8 cellular contexts compared by ENCODE assay signal in the genomic region with DNA sequence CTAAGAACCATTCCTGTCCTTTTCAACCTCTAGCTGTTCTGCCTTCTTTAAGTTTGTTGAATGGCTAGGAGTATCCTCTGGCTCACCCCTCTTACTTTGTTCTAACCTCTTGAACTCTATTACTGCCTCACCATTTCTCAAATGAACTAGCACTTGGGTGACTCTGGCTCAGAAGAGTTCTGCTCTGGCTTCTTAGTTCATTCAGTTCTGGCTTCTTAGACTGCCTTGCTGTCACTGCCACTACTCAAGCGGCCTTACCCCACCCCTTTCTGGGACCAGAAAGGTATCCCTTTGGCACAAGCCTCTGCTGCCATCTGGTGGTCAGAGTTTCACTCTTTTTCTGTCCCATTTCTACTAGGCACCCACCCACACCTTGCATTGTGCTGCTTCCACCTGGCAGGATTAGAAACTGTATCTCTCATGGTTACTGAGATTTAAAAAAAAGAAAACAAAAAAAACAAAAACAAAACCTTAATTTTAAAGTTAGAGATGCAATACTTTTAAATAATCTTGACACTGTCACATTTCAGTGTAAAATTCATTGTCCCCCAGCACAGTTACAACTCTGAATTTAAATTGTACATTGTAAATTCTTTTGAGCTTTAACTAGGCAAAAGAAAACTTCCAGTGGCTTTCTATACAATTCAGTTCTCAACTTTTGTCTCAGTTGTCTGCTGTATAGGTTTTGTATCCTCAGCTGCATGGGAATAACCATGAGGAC. TPM values are rescaled to one million over a fixed set of nuclear protein-coding genes. Genes with fewer than 3 reads are reported as not detected.
A peak's percentile ranks its signal among the peaks of the same experiment; 100 is the strongest.
DNase-seq lines count a peak whose midpoint lies in the region; ATAC-seq and TF ChIP-seq lines count a peak whose summit lies in the region.

No MANE protein-coding gene starts in this region.

- CTCF ChIA-PET in OCI-LY7 (lab: Charles Lee; ENCODE audit: unreplicated experiment): no interaction called here

- BruUV-seq in OCI-LY7 (replicated peaks; lab: Mats Ljungman, UMichigan): no TSS peak

- ATAC-seq in GM21619 (IDR thresholded peaks at IDR 0.05; ENCODE audit: unreplicated experiment): peak; percentile 95
- ATAC-seq in esophagus mucosa: peak; percentile 88
- peak; percentile 65 to 67 for ATAC-seq in naive thymus-derived CD8-positive, alpha-beta T cell

- peak; percentile 100 for TF ChIP-seq CTCF in OCI-LY7 (conservative IDR thresholded peaks at IDR 0.05; ENCODE audit: low read length)

- peaks cover 5 to 13% (median 10%) of the 10 kb centered on the region in 3 donors for H3K36me3 Mint-ChIP-seq in naive thymus-derived CD8-positive, alpha-beta T cell

- H3K27ac ChIP-seq in OCI-LY7 (ENCODE audit: low read depth, low read length, poor library complexity, severe bottlenecking): no peak overlapping the region

- TF ChIP-seq RAD21 in Ishikawa (IDR thresholded peaks at IDR 0.05; ENCODE audit: low read depth): peak; percentile 89

- no peak overlapping the region for H2AFZ ChIP-seq in OCI-LY7 (ENCODE audit: low read length)

- no peaks in the 10 kb centered on the region for H3K79me2 ChIP-seq in OCI-LY7 (ENCODE audit: insufficient read depth, low read depth, low read length)

- no peak overlapping the region for H3K4me2 ChIP-seq in OCI-LY7 (ENCODE audit: low read length)

- intact Hi-C loops in OCI-LY7 (cut with micrococcal nuclease; ENCODE audit: unreplicated experiment): loop anchor here (1.0 to 10.0 kb wide), 4 partner anchors 168 to 671 kb away; no protein-coding TSS in a partner anchor

- H3K4me1 ChIP-seq in OCI-LY7 (ENCODE audit: insufficient read depth, low read length, poor library complexity, severe bottlenecking): no peaks in the 10 kb centered on the region

- no peak overlapping the region for H3K4me3 Mint-ChIP-seq in naive thymus-derived CD8-positive, alpha-beta T cell

- POLR2A ChIA-PET in OCI-LY7 (lab: Charles Lee): interaction anchor here (0.6 to 1.0 kb wide), 5 partner anchors 138 to 1113 kb away, joined by 3 to 6 read pairs (median 3); no protein-coding TSS in a partner anchor
- POLR2A ChIA-PET in naive thymus-derived CD8-positive, alpha-beta T cell (lab: Charles Lee): no interaction called here

- peaks cover 7% of the 10 kb centered on the region; the same call in 1 of the 2 replicates for H3K9me3 ChIP-seq in OCI-LY7 (ENCODE audit: low read length)

- H3K9me3 Mint-ChIP-seq in naive thymus-derived CD8-positive, alpha-beta T cell: peaks cover 7 to 37% (median 27%) of the 10 kb centered on the region in 9 donors

- H3K27ac Mint-ChIP-seq in naive thymus-derived CD8-positive, alpha-beta T cell: no peak overlapping the region

- no peaks in the 10 kb centered on the region for H3K27me3 Mint-ChIP-seq in naive thymus-derived CD8-positive, alpha-beta T cell

- H3K36me3 ChIP-seq in OCI-LY7 (ENCODE audit: insufficient read depth, low read length): no peaks in the 10 kb centered on the region

- peak; percentile 77 for DNase-seq in DMS53 treated with DMSO at 0.1 percent for 48 hours (lab: John Stamatoyannopoulos, UW; ENCODE audit: unreplicated experiment)
- DNase-seq in OCI-LY7 (ENCODE audit: low spot score): peak; percentile 94
- peak; percentile 46 for DNase-seq in activated T-cell treated with anti-CD3 and anti-CD28 coated beads for 24 hours (ENCODE audit: low read depth)
- peak; percentile 15 to 75 (median 52) for DNase-seq in naive thymus-derived CD8-positive, alpha-beta T cell
- DNase-seq in stimulated activated naive CD4-positive, alpha-beta T cell (lab: John Stamatoyannopoulos, UW): peak; percentile 2 to 25 (median 14)

- no peak for TF ChIP-seq EP300 in Ishikawa (IDR thresholded peaks at IDR 0.05; ENCODE audit: borderline replicate concordance)

- no peaks in the 10 kb centered on the region for H3K9me2 ChIP-seq in OCI-LY7 (ENCODE audit: insufficient read depth, low read length)

- no peaks in the 10 kb centered on the region for H4K20me1 ChIP-seq in OCI-LY7 (ENCODE audit: insufficient read depth, low read length)

- no peak overlapping the region for H3K4me3 ChIP-seq in OCI-LY7 (ENCODE audit: low read depth, low read length, poor library complexity, severe bottlenecking)

- H3K4me1 Mint-ChIP-seq in naive thymus-derived CD8-positive, alpha-beta T cell: peaks cover 0 to 5% (median 1%) of the 10 kb centered on the region in 4 donors

TF ChIP-seq in Ishikawa, 13 proteins besides CTCF, POLR2A, EP300 and RAD21:
- TF ChIP-seq ZBTB7A (IDR thresholded peaks at IDR 0.05; ENCODE audit: low read depth) (no peak), TCF12 (IDR thresholded peaks at IDR 0.05; ENCODE audit: low read depth) (no peak), CEBPB (IDR thresholded peaks at IDR 0.05) (no peak)
- TF ChIP-seq, protein P1, sequence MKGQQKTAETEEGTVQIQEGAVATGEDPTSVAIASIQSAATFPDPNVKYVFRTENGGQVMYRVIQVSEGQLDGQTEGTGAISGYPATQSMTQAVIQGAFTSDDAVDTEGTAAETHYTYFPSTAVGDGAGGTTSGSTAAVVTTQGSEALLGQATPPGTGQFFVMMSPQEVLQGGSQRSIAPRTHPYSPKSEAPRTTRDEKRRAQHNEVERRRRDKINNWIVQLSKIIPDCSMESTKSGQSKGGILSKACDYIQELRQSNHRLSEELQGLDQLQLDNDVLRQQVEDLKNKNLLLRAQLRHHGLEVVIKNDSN (IDR thresholded peaks at IDR 0.05): no peak
- TF ChIP-seq, protein P2, sequence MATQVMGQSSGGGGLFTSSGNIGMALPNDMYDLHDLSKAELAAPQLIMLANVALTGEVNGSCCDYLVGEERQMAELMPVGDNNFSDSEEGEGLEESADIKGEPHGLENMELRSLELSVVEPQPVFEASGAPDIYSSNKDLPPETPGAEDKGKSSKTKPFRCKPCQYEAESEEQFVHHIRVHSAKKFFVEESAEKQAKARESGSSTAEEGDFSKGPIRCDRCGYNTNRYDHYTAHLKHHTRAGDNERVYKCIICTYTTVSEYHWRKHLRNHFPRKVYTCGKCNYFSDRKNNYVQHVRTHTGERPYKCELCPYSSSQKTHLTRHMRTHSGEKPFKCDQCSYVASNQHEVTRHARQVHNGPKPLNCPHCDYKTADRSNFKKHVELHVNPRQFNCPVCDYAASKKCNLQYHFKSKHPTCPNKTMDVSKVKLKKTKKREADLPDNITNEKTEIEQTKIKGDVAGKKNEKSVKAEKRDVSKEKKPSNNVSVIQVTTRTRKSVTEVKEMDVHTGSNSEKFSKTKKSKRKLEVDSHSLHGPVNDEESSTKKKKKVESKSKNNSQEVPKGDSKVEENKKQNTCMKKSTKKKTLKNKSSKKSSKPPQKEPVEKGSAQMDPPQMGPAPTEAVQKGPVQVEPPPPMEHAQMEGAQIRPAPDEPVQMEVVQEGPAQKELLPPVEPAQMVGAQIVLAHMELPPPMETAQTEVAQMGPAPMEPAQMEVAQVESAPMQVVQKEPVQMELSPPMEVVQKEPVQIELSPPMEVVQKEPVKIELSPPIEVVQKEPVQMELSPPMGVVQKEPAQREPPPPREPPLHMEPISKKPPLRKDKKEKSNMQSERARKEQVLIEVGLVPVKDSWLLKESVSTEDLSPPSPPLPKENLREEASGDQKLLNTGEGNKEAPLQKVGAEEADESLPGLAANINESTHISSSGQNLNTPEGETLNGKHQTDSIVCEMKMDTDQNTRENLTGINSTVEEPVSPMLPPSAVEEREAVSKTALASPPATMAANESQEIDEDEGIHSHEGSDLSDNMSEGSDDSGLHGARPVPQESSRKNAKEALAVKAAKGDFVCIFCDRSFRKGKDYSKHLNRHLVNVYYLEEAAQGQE (IDR thresholded peaks at IDR 0.05; ENCODE audit: low read depth): no peak

RNA-seq across cellular contexts. Expression of a gene that starts 6.9 kb away (rescaled TPM):
- total RNA-seq in OCI-LY7 (2014; rRNA removed; shearing (Covaris generic)): 0.13 TPM in 2 replicates
- total RNA-seq in OCI-LY7 (2022) (0.24 TPM in 1 of 2 replicates, not detected in the other), esophagus mucosa (2.8 TPM)
- total RNA-seq in naive thymus-derived CD8-positive, alpha-beta T cell: 1 to 10 TPM; 3.2 to 5.5 TPM
- polyA plus RNA-seq in naive thymus-derived CD8-positive, alpha-beta T cell: not detected

Comparison
In these comparisons a context has a peak if more than half of its experiments do, and no peak if none do; other contexts are left out.
1. DNase-seq: peak in every context shown above with its lines; median percentile 94 in OCI-LY7; 77 in DMS53 treated with DMSO at 0.1 percent for 48 hours; 52 in naive thymus-derived CD8-positive, alpha-beta T cell; 46 in activated T-cell treated with anti-CD3 and anti-CD28 coated beads for 24 hours; 14 in stimulated activated naive CD4-positive, alpha-beta T cell.